ENCODE assay signal across 9 cellular contexts in the genomic region with DNA sequence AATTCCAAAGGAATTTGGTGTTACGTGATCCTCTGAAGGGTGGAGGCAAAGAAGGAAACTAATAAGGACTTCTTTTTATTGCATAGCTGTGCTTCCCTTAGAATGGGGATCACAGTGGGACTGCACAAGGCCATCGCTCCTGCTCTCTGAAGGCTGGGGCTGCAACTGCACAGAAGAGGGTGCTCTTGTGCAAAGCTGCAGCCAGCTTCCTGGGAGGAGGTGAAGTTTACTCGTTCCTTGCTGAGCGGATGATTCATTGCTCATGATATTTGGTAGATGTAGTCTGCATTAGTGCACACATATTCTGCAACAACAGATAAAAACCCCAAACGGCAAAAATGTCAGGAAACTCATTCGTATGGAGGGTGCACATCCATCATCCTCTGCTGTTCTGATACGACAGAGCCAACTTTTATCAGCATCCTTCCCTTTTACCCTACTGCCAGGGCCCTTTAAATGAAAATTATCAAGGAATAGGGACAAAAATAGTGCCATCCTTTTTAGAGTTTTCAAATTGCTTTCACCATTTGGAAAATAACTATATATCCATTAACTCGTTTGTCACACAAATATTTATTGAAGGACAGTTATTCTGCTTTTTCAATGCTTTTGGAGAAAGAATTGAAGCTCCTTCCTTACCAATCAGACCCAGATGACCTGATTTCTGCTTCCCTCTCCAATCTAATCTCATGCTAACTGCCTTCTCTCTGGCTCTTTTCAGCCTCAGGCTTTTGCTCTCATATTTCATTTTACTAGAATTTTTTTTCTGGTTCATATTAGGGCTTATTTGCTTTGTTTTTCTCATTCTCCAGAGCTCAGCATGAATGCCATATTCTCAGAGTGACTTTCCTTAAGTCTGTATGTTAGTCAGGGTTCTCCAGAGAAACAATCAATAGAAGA.
DNase-seq lines count a peak whose midpoint lies in the region; ATAC-seq lines count a peak whose summit lies in the region.
"Had no signal": no experiment of that assay in that cellular context is flagged by ENCODE, and none has a peak within 500 bp of the region (broad histone marks: within the 10 kb centered on the region; RNA-seq: fewer than 3 reads in every experiment).

No MANE protein-coding gene starts in this region.

- no peak overlapping the region for H3K4me3 Mint-ChIP-seq in T-helper 17 cell

- ATAC-seq in GM21786 (IDR thresholded peaks at IDR 0.05; ENCODE audit: unreplicated experiment) (peak; percentile 93), T-helper 17 cell (peak; percentile 80), GM19397 (IDR thresholded peaks at IDR 0.05; ENCODE audit: unreplicated experiment) (no peak)
- ATAC-seq: left colon had no signal

- H3K36me3 Mint-ChIP-seq in T-helper 17 cell (ENCODE audit: low read depth), result peaks cover 6% of the 10 kb centered on the region

- H3K27me3 Mint-ChIP-seq in T-helper 17 cell, result peaks cover 18% of the 10 kb centered on the region

- DNase-seq in GM04504 (ENCODE audit: low read depth) (peak; percentile 66), LHCN-M2 (ENCODE audit: low read depth) (peak; percentile 86), T-helper 17 cell (peak in 2 of 3 donors; percentile 14 to 16), amygdala (lab: John Stamatoyannopoulos, UW) (peak in 47 of 56 donors; percentile 3 to 72 (median 25)), iPS DF 19.7 (ENCODE audit: low read depth, low spot score) (peak; percentile 30)
- peak; percentile 37 for DNase-seq in stimulated activated CD4-positive, alpha-beta T cell treated with anti-CD3 and anti-CD28 coated beads, Interleukin-12 subunit alpha, Interleukin-12 subunit beta, amount 100 ng/mL, for 4 hours

- no peaks in the 10 kb centered on the region for H3K4me1 Mint-ChIP-seq in T-helper 17 cell

- H3K27ac Mint-ChIP-seq in T-helper 17 cell, result no peak overlapping the region

- no peaks in the 10 kb centered on the region for H3K9me3 ChIP-seq in T-helper 17 cell (ENCODE audit: control insufficient read depth, low read length, poor library complexity, severe bottlenecking)

Comparison
In these comparisons a context has a peak if more than half of its experiments do, and no peak if none do; other contexts are left out.
1. DNase-seq: peak in every context shown above with its lines; median percentile 86 in LHCN-M2; 66 in GM04504; 37 in stimulated activated CD4-positive, alpha-beta T cell treated with anti-CD3 and anti-CD28 coated beads, Interleukin-12 subunit alpha, Interleukin-12 subunit beta, amount 100 ng/mL, for 4 hours; 30 in iPS DF 19.7; 25 in amygdala; 15 in T-helper 17 cell.